Comparison of ENCODE assay signal across 9 cellular contexts in genomic region chr1:119554188-119554587, GRCh38. TPM values are rescaled to one million over a fixed set of nuclear protein-coding genes. Genes with fewer than 3 reads are reported as not detected.
DNase-seq lines count a peak whose midpoint lies in the region; ATAC-seq, FAIRE-seq and TF ChIP-seq lines count a peak whose summit lies in the region.
"Had no signal": no experiment of that assay in that cellular context is flagged by ENCODE, and none has a peak within 500 bp of the region (broad histone marks: within the 10 kb centered on the region; RNA-seq: fewer than 3 reads in every experiment).

No MANE protein-coding gene starts in this region.

- H3K4me1 ChIP-seq in K562 (replicated peaks in 1 of 2; ENCODE audit: control insufficient read depth in 2 of 2, insufficient read depth in 2 of 2, low read length in 2 of 2) = no peaks in the 10 kb centered on the region; a peak in 1 of 5 replicates

- ATAC-seq in K562 = peak; percentile 31; the same call in 1 of the 3 replicates

- H3K27me3 Mint-ChIP-seq in activated CD4-positive, alpha-beta T cell treated with anti-CD3 and anti-CD28 coated beads, Interleukin-2, amount 10 ng/mL, durations not matched to agents 7 days and 5 days = no peaks in the 10 kb centered on the region
- peaks cover under 1 to 2% (median 1%) of the 10 kb centered on the region in 3 donors for H3K27me3 Mint-ChIP-seq in immature natural killer cell (ENCODE audit: low read depth in 3 of 3)

- no peak overlapping the region for H3K9ac ChIP-seq in K562 (ENCODE audit: insufficient read depth in 1 of 2, low read depth in 2 of 2, low read length in 2 of 2)

- H3K9me1 ChIP-seq in K562 (ENCODE audit: control insufficient read depth, insufficient read depth, low read length) = no peaks in the 10 kb centered on the region

- H3K4me3 Mint-ChIP-seq in activated CD4-positive, alpha-beta T cell treated with anti-CD3 and anti-CD28 coated beads, Interleukin-2, amount 10 ng/mL, durations not matched to agents 7 days and 5 days = no peak overlapping the region
- H3K4me3 Mint-ChIP-seq in immature natural killer cell = no peak overlapping the region

- H3K36me3 ChIP-seq in K562 (ENCODE audit: control insufficient read depth, insufficient read depth, low read length) = no peaks in the 10 kb centered on the region

- intact Hi-C loops in K562 (cut with micrococcal nuclease) = no loop called here

- no peak overlapping the region for H3K4me3 ChIP-seq in K562

- peak; percentile 19 for FAIRE-seq in K562 (lab: Jason Lieb, UNC)

- CTCF ChIA-PET in K562 (lab: Yijun Ruan, JAX; ENCODE audit: low intra/inter-chr PET ratio) = no interaction called here
- CTCF ChIA-PET in activated CD4-positive, alpha-beta T cell treated with anti-CD3 and anti-CD28 coated beads, Interleukin-2, amount 10 ng/mL, durations not matched to agents 7 days and 5 days (lab: Charles Lee) = no interaction called here

- H3K9me3 Mint-ChIP-seq in activated CD4-positive, alpha-beta T cell treated with anti-CD3 and anti-CD28 coated beads, Interleukin-2, amount 10 ng/mL, durations not matched to agents 7 days and 5 days = no peaks in the 10 kb centered on the region
- no peaks in the 10 kb centered on the region for H3K9me3 Mint-ChIP-seq in immature natural killer cell

- BruUV-seq in K562 (replicated peaks; lab: Mats Ljungman, UMichigan) = no TSS peak

- no peaks in the 10 kb centered on the region for H3K79me2 ChIP-seq in K562 (ENCODE audit: control insufficient read depth, insufficient read depth, low read length)

- no peak for TF ChIP-seq POLR2A in K562 (conservative IDR thresholded peaks at IDR 0.05)

- no peak overlapping the region for H2AFZ ChIP-seq in K562 (ENCODE audit: low read depth, low read length)

- TF ChIP-seq RAD21 in K562 (CRISPR knock-in tag; conservative IDR thresholded peaks at IDR 0.05 in 1 of 2, IDR thresholded peaks at IDR 0.05 in 1 of 2) = no peak

- no peaks in the 10 kb centered on the region; the same call in 1 of the 2 replicates for H4K20me1 ChIP-seq in K562 (replicated peaks; ENCODE audit: control insufficient read depth, insufficient read depth, low read length)

- no peak overlapping the region for H3K4me2 ChIP-seq in K562 (ENCODE audit: insufficient read depth, low read length)

- H3K27ac ChIP-seq in K562 (ENCODE audit: extremely low read depth, low read depth, low read length) = no peak overlapping the region

- H3K9me3 ChIP-seq in K562 (replicated peaks; ENCODE audit: control insufficient read depth, insufficient read depth, low read depth, low read length) = no peaks in the 10 kb centered on the region

- in situ Hi-C loops in K562 (cut with MboI) = no loop called here

- no peaks in the 10 kb centered on the region for H3K36me3 Mint-ChIP-seq in activated CD4-positive, alpha-beta T cell treated with anti-CD3 and anti-CD28 coated beads, Interleukin-2, amount 10 ng/mL, durations not matched to agents 7 days and 5 days (ENCODE audit: low read depth)
- H3K36me3 Mint-ChIP-seq in immature natural killer cell = no peaks in the 10 kb centered on the region

- H3K27me3 ChIP-seq in K562 (ENCODE audit: control insufficient read depth in 2 of 2, insufficient read depth in 2 of 2, low read length in 2 of 2) = no peaks in the 10 kb centered on the region

- DNase-seq in AG09319 (ENCODE audit: extremely low read depth, low read depth) (peak; percentile 38), NCI-H1417 treated with DMSO at 0.1 percent for 48 hours (lab: John Stamatoyannopoulos, UW) (peak; percentile 77), K562 (ENCODE audit: extremely low read depth in 1 of 4, low spot score in 3 of 4) (peak in 1 of 4 experiments; percentile 19), lung microvascular endothelial cell (ENCODE audit: low read depth in 2 of 2) (peak; percentile 26 to 77), germinal center (ENCODE audit: low spot score) (no peak), immature natural killer cell (no peak)
- DNase-seq in activated CD4-positive, CD25-positive, alpha-beta regulatory T cell (lab: John Stamatoyannopoulos, UW) = no peak
- no peak for DNase-seq in activated CD4-positive, alpha-beta T cell treated with anti-CD3 and anti-CD28 coated beads, Interleukin-2, amount 10 ng/mL, durations not matched to agents 7 days and 5 days
- DNase-seq: effector CD4-positive, alpha-beta T cell had no signal

- TF ChIP-seq CTCF in AG09319 (IDR thresholded peaks at IDR 0.05; ENCODE audit: low read depth, low read length) (no peak), K562 (IDR thresholded peaks at IDR 0.05 in 2 of 3, conservative IDR thresholded peaks at IDR 0.05 in 1 of 3; ENCODE audit: insufficient read depth in 2 of 3, low read depth in 1 of 3, low read length in 3 of 3) (no peak)

- no peaks in the 10 kb centered on the region for H3K4me1 Mint-ChIP-seq in activated CD4-positive, alpha-beta T cell treated with anti-CD3 and anti-CD28 coated beads, Interleukin-2, amount 10 ng/mL, durations not matched to agents 7 days and 5 days
- H3K4me1 Mint-ChIP-seq in immature natural killer cell = no peaks in the 10 kb centered on the region

- no peak overlapping the region for H3K27ac Mint-ChIP-seq in activated CD4-positive, alpha-beta T cell treated with anti-CD3 and anti-CD28 coated beads, Interleukin-2, amount 10 ng/mL, durations not matched to agents 7 days and 5 days
- H3K27ac Mint-ChIP-seq in immature natural killer cell = peak overlapping the region in 1 of 6 donors; percentile 10

- no peak for TF ChIP-seq EP300 in K562 (IDR thresholded peaks at IDR 0.05; ENCODE audit: low read length)

- POLR2A ChIA-PET in K562 (lab: Yijun Ruan, JAX) = interaction anchor here (1.3 kb wide), 1 partner anchor 10 kb away, joined by 4 read pairs; no protein-coding TSS in a partner anchor
- POLR2A ChIA-PET in activated CD4-positive, alpha-beta T cell treated with anti-CD3 and anti-CD28 coated beads, Interleukin-2, amount 10 ng/mL, durations not matched to agents 7 days and 5 days (lab: Charles Lee) = no interaction called here

TF ChIP-seq in K562, 482 proteins besides CTCF, POLR2A, EP300 and RAD21:
- TF ChIP-seq CBFA2T3 (IDR thresholded peaks at IDR 0.05) (peak; percentile 64), MIER1 (IDR thresholded peaks at IDR 0.05; ENCODE audit: low read depth) (no peak), ZNF124 (CRISPR knock-in tag; IDR thresholded peaks at IDR 0.05) (no peak), TEAD4 (IDR thresholded peaks at IDR 0.05; ENCODE audit: low read length) (peak; percentile 56), TEAD4 (CRISPR knock-in tag; IDR thresholded peaks at IDR 0.05; ENCODE audit: borderline replicate concordance) (no peak), TAL1 (IDR thresholded peaks at IDR 0.05) (0 out of 2 replicates have a peak, but pooled peaks have one; percentile 4), TEAD1 (CRISPR knock-in tag; IDR thresholded peaks at IDR 0.05) (peak in 1 of 2 experiments; percentile 80; a peak in 1 of 4 replicates), ERF (CRISPR knock-in tag; IDR thresholded peaks at IDR 0.05) (0 out of 2 replicates have a peak, but pooled peaks have one; percentile 33), NFIC (IDR thresholded peaks at IDR 0.05) (peak; percentile 59; the same call in 1 of the 2 replicates)

RNA-seq across cellular contexts. Expression of gene HSD3B1, which starts 47.2 kb away (rescaled TPM):
- not detected in 2 replicates for total RNA-seq in K562 (2011; cell fraction: chromatin; rRNA removed; ENCODE audit: low replicate concordance)
- total RNA-seq in K562 (2011; cell fraction: nucleolus; rRNA removed) = not detected in 2 replicates
- not detected in 2 replicates for total RNA-seq in K562 (2011; cell fraction: nucleoplasm; rRNA removed)
- not detected in 2 replicates for total RNA-seq in K562 (2014; rRNA removed)
- not detected in 2 replicates for total RNA-seq in K562 (2014; rRNA removed; fragmentation: Illumina TruSeq; extraction: Trizol)
- not detected in 2 replicates for total RNA-seq in K562 (2015; rRNA removed; fragmentation: Illumina TruSeq; extraction: Trizol)
- total RNA-seq in K562 (2021) = not detected in 2 replicates
- polyA plus RNA-seq in K562 (2011; rRNA removed) = not detected in 2 replicates
- not detected in 2 replicates for polyA plus RNA-seq in K562 (2011; cell fraction: cytosol; rRNA removed)
- not detected in 2 replicates for polyA plus RNA-seq in K562 (2011; cell fraction: nucleus; rRNA removed)
- not detected in 2 replicates for polyA plus RNA-seq in K562 (2012)
- polyA plus RNA-seq in K562 (2014; fragmentation: Illumina TruSeq; extraction: Trizol) = not detected in 2 replicates
- not detected for polyA plus RNA-seq in K562 (2014; fragmentation: Nextera tagmentation; extraction: Ambion mirVana)
- polyA plus RNA-seq in K562 (2014; rRNA removed) = not detected in 2 replicates
- polyA minus RNA-seq in K562 (2011; rRNA and poly(A)+ RNA removed) = not detected in 2 replicates
- polyA minus RNA-seq in K562 (2011; cell fraction: cytosol; rRNA and poly(A)+ RNA removed) = not detected in 2 replicates
- polyA minus RNA-seq in K562 (2011; cell fraction: nucleus; rRNA and poly(A)+ RNA removed) = not detected in 2 replicates
- not detected in 2 replicates for total RNA-seq in lung microvascular endothelial cell
- not detected for total RNA-seq in activated CD4-positive, alpha-beta T cell treated with anti-CD3 and anti-CD28 coated beads, Interleukin-2, amount 10 ng/mL, durations not matched to agents 7 days and 5 days
- polyA plus RNA-seq in immature natural killer cell = not detected

Comparison
In these comparisons a context has a peak if more than half of its experiments do, and no peak if none do; other contexts are left out.
1. DNase-seq: peak in AG09319 (single experiment), NCI-H1417 treated with DMSO at 0.1 percent for 48 hours (single experiment) and lung microvascular endothelial cell (2 of 2); none in activated CD4-positive, CD25-positive, alpha-beta regulatory T cell (0 of 4), activated CD4-positive, alpha-beta T cell treated with anti-CD3 and anti-CD28 coated beads, Interleukin-2, amount 10 ng/mL, durations not matched to agents 7 days and 5 days (single experiment), germinal center (single experiment) and immature natural killer cell (0 of 3).